13 cellular contexts compared by ENCODE assay signal in genomic region chr19:41311613-41312012, GRCh38. TPM values are rescaled to one million over a fixed set of nuclear protein-coding genes. Genes with fewer than 3 reads are reported as not detected.
DNase-seq lines count a peak whose midpoint lies in the region; ATAC-seq, FAIRE-seq and TF ChIP-seq lines count a peak whose summit lies in the region.
"Had no signal": no experiment of that assay in that cellular context is flagged by ENCODE, and none has a peak within 500 bp of the region (broad histone marks: within the 10 kb centered on the region; RNA-seq: fewer than 3 reads in every experiment).

No MANE protein-coding gene starts in this region.

- BruUV-seq in IMR-90 (replicated peaks; lab: Mats Ljungman, UMichigan), result no TSS peak
- no TSS peak for BruUV-seq in GM12878 (replicated peaks; lab: Mats Ljungman, UMichigan)

- intact Hi-C loops in IMR-90 (cut with micrococcal nuclease) (loop anchor here (5.0 kb wide), 1 partner anchor 94 kb away; the partner anchor contains the start of gene AXL), GM12878 (cut with micrococcal nuclease; ENCODE audit: unreplicated experiment) (loop anchor here (5.0 kb wide), 1 partner anchor 41 kb away; the partner anchor contains the start of gene TGFB1), ovary (cut with DNase I) (loop anchor here in 1 of 4 donors (5.0 kb wide), 1 partner anchor 41 kb away; the partner anchor contains the start of gene TGFB1)

- H3K27me3 Mint-ChIP-seq in CD8-positive, alpha-beta memory T cell, result peaks cover 0 to 9% of the 10 kb centered on the region in 2 donors
- peaks cover 6% of the 10 kb centered on the region for H3K27me3 Mint-ChIP-seq in nephron progenitor cell (ENCODE audit: low read depth, poor library complexity)

- H3K27me3 ChIP-seq in CD8-positive, alpha-beta memory T cell (ENCODE audit: insufficient read depth, low read length, poor library complexity, severe bottlenecking), result no peaks in the 10 kb centered on the region
- H3K27me3 ChIP-seq in IMR-90 (ENCODE audit: control insufficient read depth, insufficient read depth, low read length), result no peaks in the 10 kb centered on the region
- no peaks in the 10 kb centered on the region for H3K27me3 ChIP-seq in GM12878 (replicated peaks in 1 of 2; ENCODE audit: control insufficient read depth in 2 of 2, insufficient read depth in 2 of 2, low read length in 1 of 2)
- H3K27me3 ChIP-seq in ovary, result no peaks in the 10 kb centered on the region

- H3K9me3 Mint-ChIP-seq in CD8-positive, alpha-beta memory T cell, result no peaks in the 10 kb centered on the region
- no peaks in the 10 kb centered on the region for H3K9me3 Mint-ChIP-seq in nephron progenitor cell

- H3K79me2 ChIP-seq in GM12878 (ENCODE audit: control insufficient read depth, insufficient read depth, low read length), result peaks cover 35% of the 10 kb centered on the region

- H3K14ac ChIP-seq in IMR-90 (replicated peaks; ENCODE audit: low read depth, low read length), result no peak overlapping the region

- dilution Hi-C loops in IMR-90 (cut with HindIII; ENCODE audit: low sequenced_read_pairs, unreplicated experiment), result no loop called here

- H4K20me1 ChIP-seq in IMR-90 (ENCODE audit: insufficient read depth, low read length), result peaks cover 26% of the 10 kb centered on the region; the same call in 1 of the 2 replicates
- no peaks in the 10 kb centered on the region for H4K20me1 ChIP-seq in GM12878 (ENCODE audit: control insufficient read depth, insufficient read depth)

- no peak overlapping the region for H2BK120ac ChIP-seq in IMR-90 (ENCODE audit: low read depth, low read length)

- H3K36me3 ChIP-seq in CD8-positive, alpha-beta memory T cell (ENCODE audit: insufficient read depth, low read length), result peaks cover 21% of the 10 kb centered on the region
- H3K36me3 ChIP-seq in IMR-90 (ENCODE audit: control insufficient read depth, insufficient read depth, low read length) (peaks cover 31% of the 10 kb centered on the region), GM12878 (ENCODE audit: control insufficient read depth in 2 of 2, insufficient read depth in 2 of 2, low read length in 1 of 2) (peaks cover 8% of the 10 kb centered on the region in 2 experiments), ovary (no peaks in the 10 kb centered on the region)

- peaks cover 46% of the 10 kb centered on the region for H3K4me1 ChIP-seq in CD8-positive, alpha-beta memory T cell (ENCODE audit: insufficient read depth, low read length)
- H3K4me1 ChIP-seq in IMR-90 (ENCODE audit: control insufficient read depth, insufficient read depth, low read length) (peaks cover 7% of the 10 kb centered on the region), GM12878 (ENCODE audit: control insufficient read depth, insufficient read depth, low read length) (peaks cover 28% of the 10 kb centered on the region), ovary (ENCODE audit: insufficient read depth) (no peaks in the 10 kb centered on the region)

- peak overlapping the region; percentile 48 to 98 (median 72) for H3K4me3 Mint-ChIP-seq in CD8-positive, alpha-beta memory T cell
- peak overlapping the region; percentile 94 for H3K4me3 Mint-ChIP-seq in nephron progenitor cell

- H3K18ac ChIP-seq in IMR-90 (ENCODE audit: low read depth, low read length), result no peak overlapping the region

- H4K5ac ChIP-seq in IMR-90 (ENCODE audit: low read depth, low read length), result no peak overlapping the region

- no peak for TF ChIP-seq POLR2A in IMR-90 (IDR thresholded peaks at IDR 0.05; ENCODE audit: low read depth, low read length)
- TF ChIP-seq POLR2A in GM12878 (IDR thresholded peaks at IDR 0.05; ENCODE audit: low read depth, low read length), result no peak
- no peak for TF ChIP-seq POLR2A in ovary (IDR thresholded peaks at IDR 0.05)

- H3K4me2 ChIP-seq in IMR-90 (ENCODE audit: low read depth, low read length) (peak overlapping the region; percentile 96; the same call in 1 of the 2 replicates), GM12878 (ENCODE audit: control insufficient read depth, insufficient read depth) (peak overlapping the region; percentile 88)

- no peak overlapping the region for H2BK5ac ChIP-seq in IMR-90 (ENCODE audit: low read depth, low read length, poor library complexity, severe bottlenecking)

- TF ChIP-seq CTCF in IMR-90 (conservative IDR thresholded peaks at IDR 0.05; ENCODE audit: low read depth, low read length), result no peak
- no peak for TF ChIP-seq CTCF in GM12878 (IDR thresholded peaks at IDR 0.05 in 2 of 3, conservative IDR thresholded peaks at IDR 0.05 in 1 of 3; ENCODE audit: control insufficient read depth in 2 of 3, extremely low read depth in 1 of 3, insufficient read depth in 1 of 3, low read depth in 3 of 3, low read length in 3 of 3)
- no peak for TF ChIP-seq CTCF in nephron progenitor cell (IDR thresholded peaks at IDR 0.05)
- no peak for TF ChIP-seq CTCF in ovary (IDR thresholded peaks at IDR 0.05)

- no peak overlapping the region for H2AK9ac ChIP-seq in IMR-90 (replicated peaks; ENCODE audit: low read depth, low read length, poor library complexity)

- H3K23ac ChIP-seq in IMR-90 (ENCODE audit: low read depth, low read length), result peak overlapping the region; percentile 11; the same call in 1 of the 2 replicates

- in situ Hi-C loops in IMR-90 (cut with MboI; ENCODE audit: low sequenced_read_pairs), result no loop called here
- in situ Hi-C loops in GM12878 (cut with MboI), result loop anchor here (5.0 kb wide), 1 partner anchor 109 kb away; no protein-coding TSS in a partner anchor

- H3K9ac ChIP-seq in IMR-90 (ENCODE audit: low read depth, low read length) (no peak overlapping the region), GM12878 (ENCODE audit: control insufficient read depth, insufficient read depth, low read length) (no peak overlapping the region)

- no peak overlapping the region for H3K56ac ChIP-seq in IMR-90 (ENCODE audit: extremely low read depth, insufficient read depth, low read length)

- H3K36me3 Mint-ChIP-seq in CD8-positive, alpha-beta memory T cell, result peaks cover 8 to 62% (median 13%) of the 10 kb centered on the region in 3 donors
- peaks cover 46% of the 10 kb centered on the region for H3K36me3 Mint-ChIP-seq in nephron progenitor cell (ENCODE audit: low read depth)

- no peak overlapping the region for H2AFZ ChIP-seq in IMR-90 (replicated peaks; ENCODE audit: low read length, poor library complexity)
- H2AFZ ChIP-seq in GM12878 (ENCODE audit: control insufficient read depth, low read depth, low read length), result no peak overlapping the region

- no peak for DNase-seq in CD8-positive, alpha-beta memory T cell
- DNase-seq in IMR-90 (no peak), GM12878 (ENCODE audit: low read depth, low spot score) (no peak), nephron progenitor cell (no peak), KG1 (lab: John Stamatoyannopoulos, UW) (no peak), NCI-H510A (lab: John Stamatoyannopoulos, UW) (no peak), ovary (no peak)
- no peak for DNase-seq in central memory CD4-positive, alpha-beta T cell
- DNase-seq: amniotic stem cell; Kasumi-1; NCI-H82; stimulated activated CD4-positive, alpha-beta T cell treated with anti-CD3 and anti-CD28 coated beads, Interleukin-15, amount 100 ng/mL, for 24 hours had no signal

- no peak overlapping the region for H2AK5ac ChIP-seq in IMR-90 (ENCODE audit: low read depth, low read length)

- RAD21 ChIA-PET in GM12878 (lab: Charles Lee; ENCODE audit: unreplicated experiment), result interaction anchor here (0.9 to 4.8 kb wide), 2 partner anchors 47 to 237 kb away, joined by 3 to 42 read pairs; partner anchors contain the start of gene HNRNPUL1

- H3K4ac ChIP-seq in IMR-90 (ENCODE audit: low read depth, low read length), result no peak overlapping the region

- SMC1A ChIA-PET in GM12878 (lab: Charles Lee; ENCODE audit: uncharacterized antibody, unreplicated experiment), result interaction anchor here (0.7 kb wide), 1 partner anchor 35 kb away, joined by 8 read pairs; no protein-coding TSS in a partner anchor

- ATAC-seq in IMR-90 (ENCODE audit: low read depth) (no peak), GM12878 (no peak)

- peak overlapping the region; percentile 63 to 99 (median 92) for H3K27ac Mint-ChIP-seq in CD8-positive, alpha-beta memory T cell
- H3K27ac Mint-ChIP-seq in nephron progenitor cell, result no peak overlapping the region

- no peaks in the 10 kb centered on the region; the same call in none of the 2 replicates for H3K9me1 ChIP-seq in IMR-90 (ENCODE audit: insufficient read depth, low read length)

- H4K8ac ChIP-seq in IMR-90 (ENCODE audit: low read depth in 2 of 2, low read length in 2 of 2), result no peak overlapping the region

- peak overlapping the region; percentile 90 for H3K27ac ChIP-seq in CD8-positive, alpha-beta memory T cell (ENCODE audit: low read depth, low read length)
- H3K27ac ChIP-seq in IMR-90 (ENCODE audit: insufficient read depth, low read length), result no peak overlapping the region
- no peak overlapping the region for H3K27ac ChIP-seq in GM12878 (ENCODE audit: control insufficient read depth, insufficient read depth)
- no peak overlapping the region for H3K27ac ChIP-seq in ovary

- peaks cover 25 to 62% of the 10 kb centered on the region in 2 experiments for H3K79me1 ChIP-seq in IMR-90 (ENCODE audit: low read depth in 1 of 2, low read length in 2 of 2)

- peaks cover 58 to 87% (median 78%) of the 10 kb centered on the region in 3 donors for H3K4me1 Mint-ChIP-seq in CD8-positive, alpha-beta memory T cell
- H3K4me1 Mint-ChIP-seq in nephron progenitor cell, result peaks cover 50% of the 10 kb centered on the region

- no peak overlapping the region for H2BK15ac ChIP-seq in IMR-90 (ENCODE audit: low read depth, low read length)

- H2BK20ac ChIP-seq in IMR-90 (ENCODE audit: low read depth, low read length), result no peak overlapping the region

- no peak overlapping the region for H3K4me3 ChIP-seq in CD8-positive, alpha-beta memory T cell (ENCODE audit: low read length)
- H3K4me3 ChIP-seq in IMR-90 (ENCODE audit: insufficient read depth, low read depth, low read length), result no peak overlapping the region
- H3K4me3 ChIP-seq in GM12878, result peak overlapping the region; percentile 98; the same call in 1 of the 2 replicates
- H3K4me3 ChIP-seq in ovary, result no peak overlapping the region
- H3K4me3 ChIP-seq: lung had no signal

- TF ChIP-seq RAD21 in IMR-90 (IDR thresholded peaks at IDR 0.05; ENCODE audit: low read length) (no peak), GM12878 (IDR thresholded peaks at IDR 0.05; ENCODE audit: insufficient read depth, low read depth, low read length) (no peak)

- H3K9me3 ChIP-seq in CD8-positive, alpha-beta memory T cell (ENCODE audit: low read length), result no peaks in the 10 kb centered on the region
- H3K9me3 ChIP-seq in IMR-90 (ENCODE audit: control insufficient read depth, insufficient read depth, low read length) (no peaks in the 10 kb centered on the region), GM12878 (replicated peaks; ENCODE audit: control insufficient read depth, insufficient read depth, low read length) (no peaks in the 10 kb centered on the region), ovary (no peaks in the 10 kb centered on the region)

- CTCF ChIA-PET in CD8-positive, alpha-beta memory T cell (lab: Charles Lee), result interaction anchor here (1.0 kb wide), 1 partner anchor 40 kb away, joined by 3 read pairs; no protein-coding TSS in a partner anchor
- CTCF ChIA-PET in IMR-90 (lab: Yijun Ruan, JAX) (interaction anchor here (1.1 kb wide), 1 partner anchor 41 kb away, joined by 3 read pairs; no protein-coding TSS in a partner anchor), GM12878 (lab: Yijun Ruan, JAX) (no interaction called here)

- H4K91ac ChIP-seq in IMR-90 (ENCODE audit: insufficient read depth, low read depth, low read length), result no peak overlapping the region

- 91% methylated on average over 7 of the region's 8 CpGs; no CpG with 5 or more reads in 1 of the 2 experiments for whole genome bisulfite sequencing in IMR-90 (ENCODE audit: extremely low coverage in 2 of 2, insufficient read length in 1 of 2), 2 experiments
- 92% methylated on average over 8 of the region's 8 CpGs for WGBS in GM12878 (ENCODE audit: insufficient coverage, insufficient replicate concordance, low lambda C conversion rate, missing lambda C conversion rate)
- 82 to 88% (median 83%) methylated on average over 8 of the region's 8 CpGs for WGBS in ovary, 3 donors

- FAIRE-seq in GM12878 (lab: Jason Lieb, UNC), result no peak

- TF ChIP-seq EP300 in GM12878 (IDR thresholded peaks at IDR 0.05; ENCODE audit: borderline replicate concordance in 1 of 2, control insufficient read depth in 1 of 2, low read depth in 2 of 2, low read length in 2 of 2) (no peak), ovary (IDR thresholded peaks at IDR 0.05) (no peak)

- POLR2A ChIA-PET in CD8-positive, alpha-beta memory T cell (lab: Charles Lee), result interaction anchor here (10.2 kb wide), 1 partner anchor 48 kb away, joined by 128 read pairs; the partner anchor contains the start of gene HNRNPUL1
- POLR2A ChIA-PET in IMR-90 (lab: Charles Lee; ENCODE audit: unreplicated experiment), result no interaction called here
- POLR2A ChIA-PET in GM12878 (lab: Charles Lee), result no interaction called here

RNA-seq across cellular contexts. Expression of gene CCDC97, which starts 1.6 kb away (rescaled TPM):
- 10 to 100 TPM; 31.7 to 32.1 TPM for total RNA-seq in CD8-positive, alpha-beta memory T cell
- 29.7 TPM for polyA plus RNA-seq in CD8-positive, alpha-beta memory T cell
- 4.1 and 5.8 TPM in 2 replicates for total RNA-seq in IMR-90 (2012; rRNA removed)
- 11.0 and 11.9 TPM in 2 replicates for polyA plus RNA-seq in IMR-90 (2012; rRNA removed)
- polyA plus RNA-seq in IMR-90 (2012; cell fraction: cytosol; rRNA removed), result 8.9 and 11.5 TPM in 2 replicates
- 14.3 and 15.7 TPM in 2 replicates for polyA plus RNA-seq in IMR-90 (2012; cell fraction: nucleus; rRNA removed; ENCODE audit: low replicate concordance)
- total RNA-seq in GM12878 (2013; cell fraction: nucleolus; rRNA removed), result 17.5 and 19.3 TPM in 2 replicates
- 14.4 and 18.3 TPM in 2 replicates for total RNA-seq in GM12878 (2014; rRNA removed)
- 7.0 and 8.8 TPM in 2 replicates for total RNA-seq in GM12878 (2014; rRNA removed; fragmentation: Illumina TruSeq; extraction: Trizol)
- total RNA-seq in GM12878 (2021), result 32.9 and 34.1 TPM in 2 replicates
- 8.9 TPM for polyA plus RNA-seq in GM12878 (2011; ENCODE audit: low read depth)
- polyA plus RNA-seq in GM12878 (2011; rRNA removed), result 4.3 and 9.2 TPM in 2 replicates
- 11.4 and 12.1 TPM in 2 replicates for polyA plus RNA-seq in GM12878 (2011; cell fraction: cytosol; rRNA removed)
- 9.0 and 12.7 TPM in 2 replicates for polyA plus RNA-seq in GM12878 (2011; cell fraction: nucleus; rRNA removed)
- 17.3 and 22.2 TPM in 2 replicates for polyA plus RNA-seq in GM12878 (2012)
- polyA plus RNA-seq in GM12878 (2014; fragmentation: Illumina TruSeq; extraction: Trizol), result 11.0 and 19.4 TPM in 2 replicates
- 1 to 10 TPM; 1.8 to 2.4 TPM for polyA plus RNA-seq in GM12878 (2014; fragmentation: Nextera tagmentation; extraction: Ambion mirVana)
- polyA plus RNA-seq in GM12878 (2014; rRNA removed), result 24.4 and 28.1 TPM in 2 replicates
- polyA plus RNA-seq in GM12878 (2016; fragmentation: Nextera tagmentation; extraction: Ambion mirVana), result 10 to 100 TPM; 27.3 to 29.5 TPM
- polyA minus RNA-seq in GM12878 (2011; rRNA and poly(A)+ RNA removed), result 6.9 and 14.5 TPM in 2 replicates
- polyA minus RNA-seq in GM12878 (2011; cell fraction: cytosol; rRNA and poly(A)+ RNA removed), result 6.1 and 8.8 TPM in 2 replicates
- polyA minus RNA-seq in GM12878 (2011; cell fraction: nucleus; rRNA and poly(A)+ RNA removed), result 5.0 and 12.9 TPM in 2 replicates
- total RNA-seq in ovary, result 10 to 100 TPM; 12.8 to 46.1 (median 32.1) TPM
- 10 to 100 TPM; 17.4 to 23.6 TPM for polyA plus RNA-seq in ovary

RNA-seq across cellular contexts. Expression of gene TGFB1, which starts 42.1 kb away (rescaled TPM):
- total RNA-seq in CD8-positive, alpha-beta memory T cell, result 100 to 1,000 TPM; 152 to 161 TPM
- 104 TPM for polyA plus RNA-seq in CD8-positive, alpha-beta memory T cell
- total RNA-seq in IMR-90 (2012; rRNA removed) (3.2 and 3.9 TPM in 2 replicates), GM12878 (2014; rRNA removed) (10.4 and 14.5 TPM in 2 replicates), GM12878 (2014; rRNA removed; fragmentation: Illumina TruSeq; extraction: Trizol) (14.2 and 14.4 TPM in 2 replicates), GM12878 (2021) (117 and 120 TPM in 2 replicates), ovary (10 to 100 TPM in 6 of 7 donors, 1 to 10 TPM in 1; 9.1 to 31.8 (median 22.1) TPM)
- polyA plus RNA-seq in IMR-90 (2012; rRNA removed) (26.7 and 27.8 TPM in 2 replicates), GM12878 (2011; rRNA removed) (3.6 and 5.9 TPM in 2 replicates), GM12878 (2014; fragmentation: Illumina TruSeq; extraction: Trizol) (10.0 and 24.3 TPM in 2 replicates), GM12878 (2014; fragmentation: Nextera tagmentation; extraction: Ambion mirVana) (under 1 TPM; 0.23 to 0.37 TPM), GM12878 (2014; rRNA removed) (33.3 and 48.2 TPM in 2 replicates), GM12878 (2016; fragmentation: Nextera tagmentation; extraction: Ambion mirVana) (1 to 10 TPM; 7.1 to 7.5 TPM), ovary (10 to 100 TPM; 14.2 to 18.1 TPM)
- 26.6 and 36.6 TPM in 2 replicates for polyA plus RNA-seq in IMR-90 (2012; cell fraction: cytosol; rRNA removed)
- polyA plus RNA-seq in IMR-90 (2012; cell fraction: nucleus; rRNA removed; ENCODE audit: low replicate concordance), result 47.5 and 90.5 TPM in 2 replicates
- 51.1 and 51.2 TPM in 2 replicates for total RNA-seq in GM12878 (2013; cell fraction: nucleolus; rRNA removed)
- 36.8 TPM for polyA plus RNA-seq in GM12878 (2011; ENCODE audit: low read depth)
- 17.2 and 17.9 TPM in 2 replicates for polyA plus RNA-seq in GM12878 (2011; cell fraction: cytosol; rRNA removed)
- polyA plus RNA-seq in GM12878 (2011; cell fraction: nucleus; rRNA removed), result 29.4 and 38.3 TPM in 2 replicates
- 75.0 and 80.1 TPM in 2 replicates for polyA plus RNA-seq in GM12878 (2012)
- polyA minus RNA-seq in GM12878 (2011; rRNA and poly(A)+ RNA removed), result 13.9 and 21.5 TPM in 2 replicates
- 36.7 and 56.1 TPM in 2 replicates for polyA minus RNA-seq in GM12878 (2011; cell fraction: cytosol; rRNA and poly(A)+ RNA removed)
- 11.5 and 21.3 TPM in 2 replicates for polyA minus RNA-seq in GM12878 (2011; cell fraction: nucleus; rRNA and poly(A)+ RNA removed)

RNA-seq across cellular contexts. Expression of gene HNRNPUL1, which starts 47.4 kb away (rescaled TPM):
- 100 to 1,000 TPM; 270 to 279 TPM for total RNA-seq in CD8-positive, alpha-beta memory T cell
- polyA plus RNA-seq in CD8-positive, alpha-beta memory T cell, result 100 TPM
- total RNA-seq in IMR-90 (2012; rRNA removed) (50.7 and 56.1 TPM in 2 replicates), GM12878 (2014; rRNA removed) (96.3 and 101 TPM in 2 replicates), GM12878 (2014; rRNA removed; fragmentation: Illumina TruSeq; extraction: Trizol) (88.8 and 100 TPM in 2 replicates), GM12878 (2021) (276 TPM in 2 replicates), ovary (100 to 1,000 TPM; 102 to 259 (median 223) TPM)
- polyA plus RNA-seq in IMR-90 (2012; rRNA removed) (67.3 and 68.1 TPM in 2 replicates), GM12878 (2011; rRNA removed) (37.7 and 61.7 TPM in 2 replicates), GM12878 (2014; fragmentation: Illumina TruSeq; extraction: Trizol) (149 and 175 TPM in 2 replicates), GM12878 (2014; fragmentation: Nextera tagmentation; extraction: Ambion mirVana) (10 to 100 TPM; 11.1 to 26.3 TPM), GM12878 (2014; rRNA removed) (132 and 168 TPM in 2 replicates), GM12878 (2016; fragmentation: Nextera tagmentation; extraction: Ambion mirVana) (100 to 1,000 TPM; 178 to 185 TPM), ovary (100 to 1,000 TPM; 144 to 211 TPM)
- 51.7 and 53.7 TPM in 2 replicates for polyA plus RNA-seq in IMR-90 (2012; cell fraction: cytosol; rRNA removed)
- polyA plus RNA-seq in IMR-90 (2012; cell fraction: nucleus; rRNA removed; ENCODE audit: low replicate concordance), result 65.4 and 102 TPM in 2 replicates
- total RNA-seq in GM12878 (2013; cell fraction: nucleolus; rRNA removed), result 152 and 164 TPM in 2 replicates
- 52.2 TPM for polyA plus RNA-seq in GM12878 (2011; ENCODE audit: low read depth)
- polyA plus RNA-seq in GM12878 (2011; cell fraction: cytosol; rRNA removed), result 46.3 and 65.1 TPM in 2 replicates
- polyA plus RNA-seq in GM12878 (2011; cell fraction: nucleus; rRNA removed), result 49.1 and 66.4 TPM in 2 replicates
- polyA plus RNA-seq in GM12878 (2012), result 120 and 147 TPM in 2 replicates
- 58.4 and 63.7 TPM in 2 replicates for polyA minus RNA-seq in GM12878 (2011; rRNA and poly(A)+ RNA removed)
- 38.7 and 41.0 TPM in 2 replicates for polyA minus RNA-seq in GM12878 (2011; cell fraction: cytosol; rRNA and poly(A)+ RNA removed)
- 36.3 and 72.3 TPM in 2 replicates for polyA minus RNA-seq in GM12878 (2011; cell fraction: nucleus; rRNA and poly(A)+ RNA removed)

RNA-seq across cellular contexts. Expression of gene B9D2, which starts 52.3 kb away (rescaled TPM):
- 1 to 10 TPM; 8.5 to 9.7 TPM for total RNA-seq in CD8-positive, alpha-beta memory T cell
- 15.4 TPM for polyA plus RNA-seq in CD8-positive, alpha-beta memory T cell
- 4.7 and 6.1 TPM in 2 replicates for total RNA-seq in IMR-90 (2012; rRNA removed)
- polyA plus RNA-seq in IMR-90 (2012; rRNA removed), result 9.7 and 11.5 TPM in 2 replicates
- polyA plus RNA-seq in IMR-90 (2012; cell fraction: cytosol; rRNA removed), result 10.3 and 13.1 TPM in 2 replicates
- polyA plus RNA-seq in IMR-90 (2012; cell fraction: nucleus; rRNA removed; ENCODE audit: low replicate concordance), result 4.0 and 7.2 TPM in 2 replicates
- 1.0 and 1.8 TPM in 2 replicates for total RNA-seq in GM12878 (2013; cell fraction: nucleolus; rRNA removed)
- total RNA-seq in GM12878 (2014; rRNA removed), result 4.6 and 6.0 TPM in 2 replicates
- total RNA-seq in GM12878 (2014; rRNA removed; fragmentation: Illumina TruSeq; extraction: Trizol), result 2.3 and 3.3 TPM in 2 replicates
- total RNA-seq in GM12878 (2021), result 5.0 and 5.5 TPM in 2 replicates
- 4.6 TPM for polyA plus RNA-seq in GM12878 (2011; ENCODE audit: low read depth)
- polyA plus RNA-seq in GM12878 (2011; rRNA removed), result 3.7 and 8.3 TPM in 2 replicates
- 10.3 and 13.3 TPM in 2 replicates for polyA plus RNA-seq in GM12878 (2011; cell fraction: cytosol; rRNA removed)
- 8.9 and 9.8 TPM in 2 replicates for polyA plus RNA-seq in GM12878 (2011; cell fraction: nucleus; rRNA removed)
- polyA plus RNA-seq in GM12878 (2012), result 5.4 and 8.6 TPM in 2 replicates
- polyA plus RNA-seq in GM12878 (2014; fragmentation: Illumina TruSeq; extraction: Trizol), result 0.25 and 2.4 TPM in 2 replicates
- polyA plus RNA-seq in GM12878 (2014; fragmentation: Nextera tagmentation; extraction: Ambion mirVana), result 1 to 10 TPM; 2.5 to 5.0 TPM
- 5.5 and 6.3 TPM in 2 replicates for polyA plus RNA-seq in GM12878 (2014; rRNA removed)
- 10 to 100 TPM; 10.8 to 12.4 TPM for polyA plus RNA-seq in GM12878 (2016; fragmentation: Nextera tagmentation; extraction: Ambion mirVana)
- polyA minus RNA-seq in GM12878 (2011; rRNA and poly(A)+ RNA removed), result 3.1 and 4.7 TPM in 2 replicates
- 1.9 and 3.6 TPM in 2 replicates for polyA minus RNA-seq in GM12878 (2011; cell fraction: cytosol; rRNA and poly(A)+ RNA removed)
- polyA minus RNA-seq in GM12878 (2011; cell fraction: nucleus; rRNA and poly(A)+ RNA removed), result 1.9 and 2.4 TPM in 2 replicates
- 1 to 10 TPM; 2.6 to 6.5 (median 4.7) TPM for total RNA-seq in ovary
- 1 to 10 TPM in 1 of 2 donors, under 1 TPM in 1; 0.83 to 7.2 TPM for polyA plus RNA-seq in ovary
